Comparison of ENCODE assay signal across 1 cellular context in the genomic region with DNA sequence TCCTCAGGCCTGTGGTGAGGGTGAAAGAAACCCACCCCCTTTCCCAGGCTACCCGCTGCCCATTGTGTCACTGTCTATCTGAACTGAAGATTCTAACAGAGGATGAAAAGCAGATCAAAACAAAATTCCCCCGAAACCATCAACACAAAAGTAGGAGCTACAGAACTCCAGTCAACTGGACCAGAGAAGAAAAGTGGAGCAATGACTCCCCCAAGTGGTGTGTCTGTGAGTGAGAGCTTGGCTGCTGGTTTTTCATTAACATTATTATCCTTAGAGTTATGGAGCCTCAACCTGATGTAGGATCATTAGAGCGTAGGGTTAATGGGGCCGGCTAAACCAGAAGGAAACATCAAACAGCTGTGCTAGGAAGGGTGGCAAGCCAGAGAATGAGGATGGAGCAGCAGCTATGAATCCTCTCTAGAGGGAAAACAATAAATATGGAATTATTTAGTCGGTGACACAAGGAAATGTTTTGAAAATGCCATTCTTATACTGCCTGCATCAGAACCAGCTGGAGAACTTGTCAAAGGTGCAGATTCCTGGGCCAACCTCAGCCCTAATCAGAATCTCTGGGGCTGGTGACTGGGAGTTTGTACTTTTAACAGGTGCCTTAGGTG.
TF ChIP-seq lines count a peak whose summit lies in the region.

No MANE protein-coding gene starts in this region.

TF ChIP-seq in IMR-90, 13 proteins besides CTCF, POLR2A, EP300 and RAD21:
- TF ChIP-seq SMC3 (IDR thresholded peaks at IDR 0.05; ENCODE audit: low read depth, low read length) (peak; percentile 62), RCOR1 (IDR thresholded peaks at IDR 0.05; ENCODE audit: insufficient replicate concordance, low read length) (no peak), CEBPB (IDR thresholded peaks at IDR 0.05; ENCODE audit: low read depth, low read length) (no peak), CHD1 (IDR thresholded peaks at IDR 0.05; ENCODE audit: low read depth, low read length) (no peak), RFX5 (IDR thresholded peaks at IDR 0.05; ENCODE audit: low read depth, low read length) (no peak), FOS (IDR thresholded peaks at IDR 0.05; ENCODE audit: low read depth, low read length) (no peak), MAFK (IDR thresholded peaks at IDR 0.05; ENCODE audit: low read depth, low read length) (no peak), MXI1 (IDR thresholded peaks at IDR 0.05; ENCODE audit: borderline replicate concordance, low read depth, low read length) (no peak)
- TF ChIP-seq, protein P1, sequence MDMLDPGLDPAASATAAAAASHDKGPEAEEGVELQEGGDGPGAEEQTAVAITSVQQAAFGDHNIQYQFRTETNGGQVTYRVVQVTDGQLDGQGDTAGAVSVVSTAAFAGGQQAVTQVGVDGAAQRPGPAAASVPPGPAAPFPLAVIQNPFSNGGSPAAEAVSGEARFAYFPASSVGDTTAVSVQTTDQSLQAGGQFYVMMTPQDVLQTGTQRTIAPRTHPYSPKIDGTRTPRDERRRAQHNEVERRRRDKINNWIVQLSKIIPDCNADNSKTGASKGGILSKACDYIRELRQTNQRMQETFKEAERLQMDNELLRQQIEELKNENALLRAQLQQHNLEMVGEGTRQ (IDR thresholded peaks at IDR 0.05; ENCODE audit: low read depth, low read length): no peak
